ENCODE assay signal across 12 cellular contexts in genomic region chr19:41581068-41581467, GRCh38. TPM values are rescaled to one million over a fixed set of nuclear protein-coding genes. Genes with fewer than 3 reads are reported as not detected.
"Had no signal": no experiment of that assay in that cellular context is flagged by ENCODE, and none has a peak within 500 bp of the region (broad histone marks: within the 10 kb centered on the region; RNA-seq: fewer than 3 reads in every experiment).

No MANE protein-coding gene starts in this region.

RNA-seq across cellular contexts. Expression of gene CEACAM4, which starts 45.8 kb away (rescaled TPM):
- total RNA-seq: activated B cell treated with CpG ODN at 0.5 μM for 24 hours; activated CD4-positive, alpha-beta memory T cell treated with anti-CD3 and anti-CD28 coated beads for 36 hours; activated CD4-positive, alpha-beta memory T cell treated with anti-CD3 and anti-CD28 coated beads, Interleukin-2, amount 10 ng/mL, durations not matched to agents 7 days and 5 days; activated CD4-positive, alpha-beta T cell treated with anti-CD3 and anti-CD28 coated beads for 36 hours; activated CD4-positive, alpha-beta T cell treated with anti-CD3 and anti-CD28 coated beads, Interleukin-2, amount 10 ng/mL, durations not matched to agents 24 days and 14 days; activated CD4-positive, alpha-beta T cell treated with anti-CD3 and anti-CD28 coated beads, Interleukin-2, amount 10 ng/mL, durations not matched to agents 7 days and 5 days; activated CD8-positive, alpha-beta memory T cell treated with anti-CD3 and anti-CD28 coated beads for 36 hours; activated CD8-positive, alpha-beta T cell treated with anti-CD3 and anti-CD28 coated beads for 36 hours; activated CD8-positive, alpha-beta T cell treated with anti-CD3 and anti-CD28 coated beads, Interleukin-2, amount 10 ng/mL, durations not matched to agents 7 days and 5 days; T-helper 1 cell treated with Interleukin-12 subunit alpha and Interleukin-12 subunit beta and Interleukin-4 antibody, amounts not matched to agents 30 ng/mL and 1 ng/mL, for 36 hours; T-helper 2 cell treated with Interferon-gamma antibody and Interleukin-4, amounts not matched to agents 100 ng/mL and 5 ng/mL, for 36 hours; WTC11 had no signal
